32 cellular contexts compared by ENCODE assay signal in genomic region chr2:140801311-140801710, GRCh38.
"Had no signal": no experiment of that assay in that cellular context is flagged by ENCODE, and none has a peak within 500 bp of the region (broad histone marks: within the 10 kb centered on the region; RNA-seq: fewer than 3 reads in every experiment).

No MANE protein-coding gene starts in this region.

- ATAC-seq: activated CD4-positive, alpha-beta T cell treated with anti-CD3 and anti-CD28 coated beads for 36 hours; activated CD4-positive, CD25-positive, alpha-beta regulatory T cell treated with anti-CD3 and anti-CD28 coated beads, Interleukin-2, amount 50 U/mL, for 24 hours; activated naive CD8-positive, alpha-beta T cell treated with anti-CD3 and anti-CD28 coated beads, Interleukin-2, amount 50 U/mL, for 24 hours; activated T-cell treated with anti-CD3 and anti-CD28 coated beads, Interleukin-2, amount 50 U/mL, for 4 hours; WTC11 had no signal

- H3K27ac Mint-ChIP-seq: activated CD4-positive, alpha-beta T cell treated with anti-CD3 and anti-CD28 coated beads for 36 hours; activated CD4-positive, alpha-beta T cell treated with anti-CD3 and anti-CD28 coated beads, Interleukin-2, amount 10 ng/mL, durations not matched to agents 7 days and 5 days; activated naive CD4-positive, alpha-beta T cell treated with anti-CD3 and anti-CD28 coated beads, Interleukin-2, amount 10 ng/mL, durations not matched to agents 7 days and 5 days; activated naive CD8-positive, alpha-beta T cell; activated naive CD8-positive, alpha-beta T cell treated with anti-CD3 and anti-CD28 coated beads, Interleukin-2, amount 50 U/mL, for 24 hours; brain; T-helper 1 cell treated with Interleukin-12 subunit alpha and Interleukin-12 subunit beta and Interleukin-4 antibody, amounts not matched to agents 30 μg/mL and 1 μg/mL, for 36 hours; T-helper 2 cell treated with Interferon-gamma antibody and Interleukin-4, amounts not matched to agents 5 μg/mL and 100 μg/mL, for 36 hours; WTC11 had no signal

- H3K36me3 Mint-ChIP-seq: activated naive CD4-positive, alpha-beta T cell treated with anti-CD3 and anti-CD28 coated beads, Interleukin-2, amount 10 ng/mL, durations not matched to agents 7 days and 5 days; activated naive CD8-positive, alpha-beta T cell; brain; WTC11 had no signal

- H3K27me3 Mint-ChIP-seq: activated CD4-positive, alpha-beta T cell treated with anti-CD3 and anti-CD28 coated beads for 36 hours; activated CD4-positive, alpha-beta T cell treated with anti-CD3 and anti-CD28 coated beads, Interleukin-2, amount 10 ng/mL, durations not matched to agents 7 days and 5 days; activated naive CD4-positive, alpha-beta T cell treated with anti-CD3 and anti-CD28 coated beads, Interleukin-2, amount 10 ng/mL, durations not matched to agents 7 days and 5 days; activated naive CD8-positive, alpha-beta T cell; activated naive CD8-positive, alpha-beta T cell treated with anti-CD3 and anti-CD28 coated beads, Interleukin-2, amount 50 U/mL, for 24 hours; brain had no signal

- H3K27ac ChIP-seq: SJSA1 had no signal

- H3K27me3 ChIP-seq: SJSA1 had no signal

- H3K9me3 Mint-ChIP-seq: activated T-cell treated with anti-CD3 and anti-CD28 coated beads, Interleukin-2, amount 50 U/mL, for 4 hours had no signal

- H3K9me2 ChIP-seq: SK-N-SH had no signal

- H3K4me3 ChIP-seq: SJSA1 had no signal

- DNase-seq: activated CD4-positive, alpha-beta T cell treated with anti-CD3 and anti-CD28 coated beads for 36 hours; activated CD4-positive, alpha-beta T cell treated with anti-CD3 and anti-CD28 coated beads, Interleukin-2, amount 10 ng/mL, durations not matched to agents 7 days and 5 days; activated CD4-positive, alpha-beta T cell treated with anti-CD3 and anti-CD28 coated beads, Interleukin-2, amount 50 U/mL, for 48 hours; activated CD8-positive, alpha-beta memory T cell treated with anti-CD3 and anti-CD28 coated beads, Interleukin-2, amount 50 U/mL, for 4 hours; activated effector memory CD4-positive, alpha-beta T cell treated with Interleukin-2 at 50 U/mL for 16 hours; activated naive CD4-positive, alpha-beta T cell treated with anti-CD3 and anti-CD28 coated beads, Interleukin-2, amount 10 ng/mL, durations not matched to agents 7 days and 5 days; activated naive CD8-positive, alpha-beta T cell treated with anti-CD3 and anti-CD28 coated beads, Interleukin-2, amount 50 U/mL, for 24 hours; activated T-cell treated with anti-CD3 and anti-CD28 coated beads for 4 hours; activated T-cell treated with anti-CD3 and anti-CD28 coated beads, Interleukin-2, amount 50 U/mL, for 4 hours; anterior cingulate cortex; caudate nucleus; cerebellar nuclear complex; NCI-H1105; NCI-H1436; NCI-H1694; NCI-H1930; NCI-H2081 treated with DMSO at 0.1 percent for 48 hours; NCI-H345; NCI-H524 treated with DMSO at 0.1 percent for 48 hours; NCI-H748 treated with DMSO at 0.1 percent for 48 hours; RPMI8226; SHP77 treated with DMSO at 0.1 percent for 48 hours; SK-N-SH had no signal

- H3K4me3 Mint-ChIP-seq: activated CD4-positive, alpha-beta T cell treated with anti-CD3 and anti-CD28 coated beads for 36 hours; activated CD4-positive, alpha-beta T cell treated with anti-CD3 and anti-CD28 coated beads, Interleukin-2, amount 10 ng/mL, durations not matched to agents 7 days and 5 days; activated naive CD4-positive, alpha-beta T cell treated with anti-CD3 and anti-CD28 coated beads, Interleukin-2, amount 10 ng/mL, durations not matched to agents 7 days and 5 days; activated naive CD8-positive, alpha-beta T cell; activated naive CD8-positive, alpha-beta T cell treated with anti-CD3 and anti-CD28 coated beads, Interleukin-2, amount 50 U/mL, for 24 hours; activated T-cell treated with anti-CD3 and anti-CD28 coated beads, Interleukin-2, amount 50 U/mL, for 4 hours; brain; T-helper 1 cell treated with Interleukin-12 subunit alpha and Interleukin-12 subunit beta and Interleukin-4 antibody, amounts not matched to agents 30 μg/mL and 1 μg/mL, for 36 hours; T-helper 2 cell treated with Interferon-gamma antibody and Interleukin-4, amounts not matched to agents 5 μg/mL and 100 μg/mL, for 36 hours; WTC11 had no signal

- H3K4me2 ChIP-seq: SK-N-SH had no signal

- H3K36me3 ChIP-seq: SJSA1 had no signal

- H3K4me1 ChIP-seq: SJSA1 had no signal

- H3K9ac ChIP-seq: SK-N-SH had no signal

- H3K9me3 ChIP-seq: SJSA1, SK-N-SH had no signal

- FAIRE-seq: bronchial epithelial cell, TTC549 had no signal

- H3K4me1 Mint-ChIP-seq: activated CD4-positive, alpha-beta T cell treated with anti-CD3 and anti-CD28 coated beads for 36 hours; activated CD4-positive, alpha-beta T cell treated with anti-CD3 and anti-CD28 coated beads, Interleukin-2, amount 10 ng/mL, durations not matched to agents 7 days and 5 days; activated naive CD4-positive, alpha-beta T cell treated with anti-CD3 and anti-CD28 coated beads, Interleukin-2, amount 10 ng/mL, durations not matched to agents 7 days and 5 days; activated naive CD8-positive, alpha-beta T cell treated with anti-CD3 and anti-CD28 coated beads, Interleukin-2, amount 50 U/mL, for 24 hours had no signal
